16 cellular contexts compared by ENCODE assay signal in the genomic region with DNA sequence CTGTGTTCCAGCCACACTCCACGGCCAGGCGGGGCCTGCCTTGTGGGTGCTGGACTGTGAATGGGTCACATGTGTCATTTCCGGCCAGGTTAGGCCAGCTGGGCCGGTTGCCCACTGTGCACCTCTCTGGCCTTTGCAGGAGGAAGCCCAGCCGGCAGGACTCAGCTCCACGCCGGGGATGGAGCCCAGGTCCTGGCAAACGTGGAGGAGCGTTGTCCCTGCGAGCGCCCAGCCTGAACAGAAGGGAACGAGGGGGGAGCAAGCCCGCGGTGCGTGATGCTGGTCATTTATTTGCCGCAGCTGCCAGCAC.
DNase-seq lines count a peak whose midpoint lies in the region; ATAC-seq and TF ChIP-seq lines count a peak whose summit lies in the region.
"Had no signal": no experiment of that assay in that cellular context is flagged by ENCODE, and none has a peak within 500 bp of the region (broad histone marks: within the 10 kb centered on the region; RNA-seq: fewer than 3 reads in every experiment).

No MANE protein-coding gene starts in this region.

- H3K27me3 ChIP-seq in upper lobe of right lung (no peaks in the 10 kb centered on the region), A673 (replicated peaks; ENCODE audit: insufficient read depth, low read depth, low read length, poor library complexity) (no peaks in the 10 kb centered on the region)

- WGBS in mesodermal cell (ENCODE audit: insufficient coverage in 2 of 2), 2 experiments = 76 to 88% methylated on average over 16 of the region's 16 CpGs

- ATAC-seq in Right ventricle myocardium inferior = peak; percentile 8
- no peak for ATAC-seq in upper lobe of right lung
- ATAC-seq: effector memory CD8-positive, alpha-beta T cell had no signal

- POLR2A ChIA-PET in A673 (lab: Charles Lee; ENCODE audit: low non-redundant PET) = no interaction called here

- peaks cover 47% of the 10 kb centered on the region for H3K4me1 ChIP-seq in mesodermal cell (ENCODE audit: control insufficient read depth, insufficient read depth, low read length, poor library complexity, severe bottlenecking)
- H3K4me1 ChIP-seq in upper lobe of right lung = peaks cover 18% of the 10 kb centered on the region
- peaks cover 15% of the 10 kb centered on the region for H3K4me1 ChIP-seq in A673 (ENCODE audit: insufficient read depth, low read length, poor library complexity, severe bottlenecking)
- H3K4me1 ChIP-seq: A549 had no signal

- H3K4me3 Mint-ChIP-seq in glutamatergic neuron (ENCODE audit: unreplicated experiment) = peak overlapping the region; percentile 79
- H3K4me3 Mint-ChIP-seq: CD8-positive, alpha-beta memory T cell; effector memory CD8-positive, alpha-beta T cell; immature natural killer cell had no signal

- DNase-seq in Right ventricle myocardium inferior (ENCODE audit: missing footprints) (no peak), cardiac septum (ENCODE audit: low spot score) (no peak), glutamatergic neuron (peak; percentile 46), upper lobe of right lung (peak; percentile 66), SK-N-DZ (ENCODE audit: low spot score) (no peak), NCI-H2029 (lab: John Stamatoyannopoulos, UW) (no peak), A673 (ENCODE audit: low spot score) (no peak)
- DNase-seq: activated gamma-delta T cell; effector memory CD8-positive, alpha-beta T cell; GDM1; immature natural killer cell; stimulated activated CD4-positive, alpha-beta T cell treated with anti-CD3 and anti-CD28 coated beads, Interleukin-4, amount 100 ng/mL, for 4 hours had no signal

- H3K4me3 ChIP-seq in mesodermal cell (ENCODE audit: extremely low read depth, insufficient read depth, low read length, poor library complexity, severe bottlenecking) = no peak overlapping the region
- H3K4me3 ChIP-seq in upper lobe of right lung = no peak overlapping the region
- H3K4me3 ChIP-seq in A673 (ENCODE audit: low read depth, low read length, poor library complexity, severe bottlenecking) = no peak overlapping the region
- H3K4me3 ChIP-seq: A549 had no signal

- BruUV-seq in A673 (replicated peaks; lab: Mats Ljungman, UMichigan) = no TSS peak

- peak overlapping the region; percentile 80 for H3K27ac ChIP-seq in mesodermal cell (ENCODE audit: low read depth, low read length, severe bottlenecking)
- H3K27ac ChIP-seq in upper lobe of right lung = no peak overlapping the region
- H3K27ac ChIP-seq in A673 (ENCODE audit: low read depth, low read length, poor library complexity, severe bottlenecking) = no peak overlapping the region
- H3K27ac ChIP-seq: A549, WERI-Rb-1 had no signal

- peaks cover 20% of the 10 kb centered on the region for H3K27me3 Mint-ChIP-seq in glutamatergic neuron (ENCODE audit: unreplicated experiment)

- intact Hi-C loops in Right ventricle myocardium inferior (cut with DNase I) = no loop called here
- intact Hi-C loops in cardiac septum (cut with DNase I) = loop anchor here (5.0 kb wide), 2 partner anchors 61 to 226 kb away; no protein-coding TSS in a partner anchor
- intact Hi-C loops in upper lobe of right lung (cut with DNase I) = no loop called here
- intact Hi-C loops in A673 (cut with micrococcal nuclease; ENCODE audit: unreplicated experiment) = no loop called here

- no peak overlapping the region for H3K27ac Mint-ChIP-seq in glutamatergic neuron (ENCODE audit: unreplicated experiment)
- H3K27ac Mint-ChIP-seq: CD8-positive, alpha-beta memory T cell; effector memory CD8-positive, alpha-beta T cell; immature natural killer cell had no signal

- TF ChIP-seq CTCF in glutamatergic neuron (IDR thresholded peaks at IDR 0.05; ENCODE audit: partially characterized antibody, unreplicated experiment) = no peak
- no peak for TF ChIP-seq CTCF in upper lobe of right lung (IDR thresholded peaks at IDR 0.05)
- TF ChIP-seq CTCF in A673 (conservative IDR thresholded peaks at IDR 0.05; ENCODE audit: low read depth, low read length) = no peak

- no peaks in the 10 kb centered on the region for H3K9me3 ChIP-seq in mesodermal cell (ENCODE audit: control insufficient read depth, low read length)
- no peaks in the 10 kb centered on the region for H3K9me3 ChIP-seq in upper lobe of right lung
- no peaks in the 10 kb centered on the region for H3K9me3 ChIP-seq in A673 (ENCODE audit: low read depth, low read length, poor library complexity, severe bottlenecking)

- no peaks in the 10 kb centered on the region for H3K36me3 Mint-ChIP-seq in glutamatergic neuron (ENCODE audit: unreplicated experiment)
- H3K36me3 Mint-ChIP-seq: CD8-positive, alpha-beta memory T cell; immature natural killer cell had no signal

- H3K9me3 Mint-ChIP-seq in glutamatergic neuron (ENCODE audit: unreplicated experiment) = peaks cover 28% of the 10 kb centered on the region
- H3K9me3 Mint-ChIP-seq: effector memory CD8-positive, alpha-beta T cell; immature natural killer cell had no signal

- H3K36me3 ChIP-seq in mesodermal cell (ENCODE audit: control insufficient read depth, insufficient read depth, low read length) (no peaks in the 10 kb centered on the region), upper lobe of right lung (no peaks in the 10 kb centered on the region), A673 (ENCODE audit: insufficient read depth, low read length, poor library complexity, severe bottlenecking) (no peaks in the 10 kb centered on the region)
- H3K36me3 ChIP-seq: WERI-Rb-1 had no signal

- peaks cover 31% of the 10 kb centered on the region for H3K4me1 Mint-ChIP-seq in glutamatergic neuron (ENCODE audit: low read depth, unreplicated experiment)
- H3K4me1 Mint-ChIP-seq: CD8-positive, alpha-beta memory T cell; immature natural killer cell had no signal

- CTCF ChIA-PET in A673 (lab: Charles Lee) = interaction anchor here (0.5 to 1.2 kb wide), 2 partner anchors 66 to 159 kb away, joined by 3 to 7 read pairs; no protein-coding TSS in a partner anchor

Comparison
In these comparisons a context has a peak if more than half of its experiments do, and no peak if none do; other contexts are left out.
1. DNase-seq: peak in glutamatergic neuron (single experiment) and upper lobe of right lung (single experiment); none in Right ventricle myocardium inferior (single experiment), cardiac septum (single experiment), SK-N-DZ (single experiment), NCI-H2029 (single experiment) and A673 (single experiment).